8 cellular contexts compared by ENCODE assay signal in genomic region chr3:128488636-128488994, GRCh38. TPM values are rescaled to one million over a fixed set of nuclear protein-coding genes. Genes with fewer than 3 reads are reported as not detected.
DNase-seq lines count a peak whose midpoint lies in the region; ATAC-seq, FAIRE-seq and TF ChIP-seq lines count a peak whose summit lies in the region.

No MANE protein-coding gene starts in this region.

- H3K79me2 ChIP-seq in GM23248 (ENCODE audit: insufficient read depth) (peaks cover 96% of the 10 kb centered on the region), endothelial cell of umbilical vein (ENCODE audit: control insufficient read depth, insufficient read depth, low read length) (peaks cover 98% of the 10 kb centered on the region)

- H3K9me1 ChIP-seq in endothelial cell of umbilical vein (replicated peaks; ENCODE audit: control insufficient read depth, extremely low read depth, insufficient read depth, low read length) = no peaks in the 10 kb centered on the region

- in situ Hi-C loops in GM23248 (cut with MboI) = no loop called here

- peak overlapping the region; percentile 88 for H3K27ac ChIP-seq in GM23248
- H3K27ac ChIP-seq in endothelial cell of umbilical vein (ENCODE audit: insufficient read depth, low read depth, low read length) = peak overlapping the region; percentile 97

- POLR2A ChIA-PET in endothelial cell of umbilical vein (lab: Charles Lee) = no interaction called here

- no peaks in the 10 kb centered on the region for H3K9me2 ChIP-seq in GM23248 (ENCODE audit: insufficient read depth)

- H4K20me1 ChIP-seq in GM23248 (ENCODE audit: insufficient read depth) = no peaks in the 10 kb centered on the region
- no peaks in the 10 kb centered on the region for H4K20me1 ChIP-seq in endothelial cell of umbilical vein (replicated peaks; ENCODE audit: control insufficient read depth, extremely low read depth, insufficient read depth, low read length)

- H2AFZ ChIP-seq in GM23248 = peak overlapping the region; percentile 75
- H2AFZ ChIP-seq in endothelial cell of umbilical vein (ENCODE audit: low read depth, low read length) = peak overlapping the region; percentile 53

- H3K36me3 ChIP-seq in GM23248 (ENCODE audit: low read depth) (no peaks in the 10 kb centered on the region), endothelial cell of umbilical vein (ENCODE audit: control insufficient read depth in 2 of 2, extremely low read depth in 1 of 2, insufficient read depth in 2 of 2, low read length in 2 of 2) (peaks cover 0 to 9% of the 10 kb centered on the region in 2 experiments)

- TF ChIP-seq CTCF in endothelial cell of umbilical vein (IDR thresholded peaks at IDR 0.05; ENCODE audit: extremely low read depth in 1 of 2, insufficient read depth in 1 of 2, low read depth in 1 of 2, low read length in 2 of 2) = no peak

- H3K9ac ChIP-seq in GM23248 = peak overlapping the region; percentile 94
- peak overlapping the region; percentile 94 for H3K9ac ChIP-seq in endothelial cell of umbilical vein (replicated peaks; ENCODE audit: extremely low read depth, insufficient read depth, low read length)

- peaks cover 14% of the 10 kb centered on the region; the same call in 1 of the 2 replicates for H3F3A ChIP-seq in GM23248 (ENCODE audit: insufficient read depth)

- intact Hi-C loops in endothelial cell of umbilical vein (cut with micrococcal nuclease) (no loop called here), sciatic nerve (cut with DNase I) (no loop called here)

- FAIRE-seq in endothelial cell of umbilical vein (lab: Jason Lieb, UNC) = no peak

- H3K4me3 ChIP-seq in GM23248 (peak overlapping the region; percentile 90), endothelial cell of umbilical vein (replicated peaks in 1 of 3; ENCODE audit: insufficient read depth in 1 of 3, low read depth in 1 of 3, low read length in 3 of 3) (peak overlapping the region; percentile 77 to 95 (median 83))

- no peaks in the 10 kb centered on the region for H3K27me3 ChIP-seq in GM23248 (replicated peaks; ENCODE audit: insufficient read depth)
- no peaks in the 10 kb centered on the region for H3K27me3 ChIP-seq in endothelial cell of umbilical vein (ENCODE audit: control insufficient read depth in 2 of 2, insufficient read depth in 2 of 2, low read length in 2 of 2)

- WGBS in GM23248 (ENCODE audit: low coverage in 1 of 2, low lambda C conversion rate in 2 of 2, missing lambda C conversion rate in 2 of 2), 2 experiments = 4% methylated on average over 14 to 21 of the region's 21 CpGs

- H3K4me1 ChIP-seq in GM23248 (ENCODE audit: insufficient read depth) = peaks cover 23% of the 10 kb centered on the region
- H3K4me1 ChIP-seq in endothelial cell of umbilical vein (ENCODE audit: control insufficient read depth, extremely low read depth, insufficient read depth, low read length) = peaks cover 27% of the 10 kb centered on the region

- DNase-seq in GM23248 (peak; percentile 48), NOMO-1 (lab: John Stamatoyannopoulos, UW; ENCODE audit: unreplicated experiment in 2 of 2) (peak; percentile 55 to 56), endothelial cell of umbilical vein (ENCODE audit: low read depth, low spot score) (no peak), sciatic nerve (ENCODE audit: low spot score) (peak; percentile 56), NCI-H1436 (lab: John Stamatoyannopoulos, UW) (no peak)
- DNase-seq in activated CD4-positive, CD25-positive, alpha-beta regulatory T cell treated with anti-CD3 and anti-CD28 coated beads, Interleukin-2, amount 50 U/mL, for 72 hours = no peak

- CTCF ChIA-PET in endothelial cell of umbilical vein (lab: Charles Lee) = interaction anchor here (1.4 to 1.8 kb wide), 3 partner anchors 9 to 120 kb away, joined by 3 to 10 read pairs (median 6); no protein-coding TSS in a partner anchor

- dilution Hi-C loops in endothelial cell of umbilical vein (cut with MboI; ENCODE audit: extremely low pct_ligation_motif_present, low sequenced_read_pairs) = no loop called here

- no peak for TF ChIP-seq POLR2A in endothelial cell of umbilical vein (IDR thresholded peaks at IDR 0.05; ENCODE audit: low read depth, low read length)

- no peak for ATAC-seq in sciatic nerve
- no peak for ATAC-seq in GM19324 (IDR thresholded peaks at IDR 0.05; ENCODE audit: low FRiP score, unreplicated experiment)
- no peak for ATAC-seq in GM21423 (IDR thresholded peaks at IDR 0.05; ENCODE audit: unreplicated experiment)

- H3K4me2 ChIP-seq in GM23248 (ENCODE audit: unreplicated experiment) (peak overlapping the region; percentile 85), endothelial cell of umbilical vein (ENCODE audit: insufficient read depth, low read length) (peak overlapping the region; percentile 76)

- BruUV-seq in endothelial cell of umbilical vein (replicated peaks; lab: Mats Ljungman, UMichigan) = no TSS peak

- H3K9me3 ChIP-seq in GM23248 (ENCODE audit: low read depth) (no peaks in the 10 kb centered on the region), endothelial cell of umbilical vein (replicated peaks; ENCODE audit: control insufficient read depth, insufficient read depth, low read length) (no peaks in the 10 kb centered on the region)

TF ChIP-seq in endothelial cell of umbilical vein, 7 proteins besides CTCF, POLR2A, EP300 and RAD21:
- TF ChIP-seq FOS (IDR thresholded peaks at IDR 0.05; ENCODE audit: borderline replicate concordance, insufficient read depth, low read length) (no peak), POLR2AphosphoS5 (IDR thresholded peaks at IDR 0.05; ENCODE audit: insufficient read depth, low read depth, low read length) (peak; percentile 25)

RNA-seq across cellular contexts. Expression of gene GATA2, which starts 4.4 kb away (rescaled TPM):
- 23.8 and 28.6 TPM in 2 replicates for total RNA-seq in GM23248 (2014; rRNA removed; shearing (Covaris generic))
- polyA plus RNA-seq in GM23248 (2016; fragmentation: Nextera tagmentation; extraction: Ambion mirVana) (33.3 and 34.0 TPM in 2 replicates), endothelial cell of umbilical vein (28.8 and 35.6 TPM in 2 replicates)
- total RNA-seq in endothelial cell of umbilical vein (62.2 and 63.9 TPM in 2 replicates), sciatic nerve (23.5 TPM)
- 25.9 and 36.8 TPM in 2 replicates for polyA plus RNA-seq in endothelial cell of umbilical vein (2011; cell fraction: cytosol; rRNA removed)
- 30.1 and 31.5 TPM in 2 replicates for polyA plus RNA-seq in endothelial cell of umbilical vein (2011; cell fraction: nucleus; rRNA removed)
- 33.0 and 37.6 TPM in 2 replicates for polyA plus RNA-seq in endothelial cell of umbilical vein (2012)
- 17.3 and 17.5 TPM in 2 replicates for polyA minus RNA-seq in endothelial cell of umbilical vein
- polyA minus RNA-seq in endothelial cell of umbilical vein (2011; cell fraction: cytosol; rRNA and poly(A)+ RNA removed) = 58.1 TPM
- polyA minus RNA-seq in endothelial cell of umbilical vein (2011; cell fraction: nucleus; rRNA and poly(A)+ RNA removed) = 9.7 and 17.3 TPM in 2 replicates

RNA-seq across cellular contexts. Expression of gene DNAJB8, which starts 21.9 kb away (rescaled TPM):
- not detected in 2 replicates for total RNA-seq in GM23248 (2014; rRNA removed; shearing (Covaris generic))
- polyA plus RNA-seq in GM23248 (2016; fragmentation: Nextera tagmentation; extraction: Ambion mirVana) (not detected in 2 replicates), endothelial cell of umbilical vein (not detected in 2 replicates)
- total RNA-seq in endothelial cell of umbilical vein (not detected in 2 replicates), sciatic nerve (not detected)
- not detected in 2 replicates for polyA plus RNA-seq in endothelial cell of umbilical vein (2011; cell fraction: cytosol; rRNA removed)
- not detected in 2 replicates for polyA plus RNA-seq in endothelial cell of umbilical vein (2011; cell fraction: nucleus; rRNA removed)
- not detected in 2 replicates for polyA plus RNA-seq in endothelial cell of umbilical vein (2012)
- polyA minus RNA-seq in endothelial cell of umbilical vein = not detected in 2 replicates
- polyA minus RNA-seq in endothelial cell of umbilical vein (2011; cell fraction: cytosol; rRNA and poly(A)+ RNA removed) = not detected
- polyA minus RNA-seq in endothelial cell of umbilical vein (2011; cell fraction: nucleus; rRNA and poly(A)+ RNA removed) = not detected in 2 replicates

Comparison
In these comparisons a context has a peak if more than half of its experiments do, and no peak if none do; other contexts are left out.
1. DNase-seq: peak in GM23248 (single experiment), NOMO-1 (2 of 2) and sciatic nerve (single experiment); none in endothelial cell of umbilical vein (single experiment), activated CD4-positive, CD25-positive, alpha-beta regulatory T cell treated with anti-CD3 and anti-CD28 coated beads, Interleukin-2, amount 50 U/mL, for 72 hours (single experiment) and NCI-H1436 (single experiment).